ENCODE assay signal across 17 cellular contexts in genomic region chr1:204261746-204262505, GRCh38. TPM values are rescaled to one million over a fixed set of nuclear protein-coding genes. Genes with fewer than 3 reads are reported as not detected.
DNase-seq lines count a peak whose midpoint lies in the region; ATAC-seq and TF ChIP-seq lines count a peak whose summit lies in the region.
"Had no signal": no experiment of that assay in that cellular context is flagged by ENCODE, and none has a peak within 500 bp of the region (broad histone marks: within the 10 kb centered on the region; RNA-seq: fewer than 3 reads in every experiment).

No MANE protein-coding gene starts in this region.

- H3K27me3 ChIP-seq in dorsolateral prefrontal cortex, result no peaks in the 10 kb centered on the region
- H3K27me3 ChIP-seq in spleen (replicated peaks in 1 of 7), result no peaks in the 10 kb centered on the region
- H3K27me3 ChIP-seq: ascending aorta, heart left ventricle, tibial artery had no signal

- H3K9me3 Mint-ChIP-seq in nephron progenitor cell, result no peaks in the 10 kb centered on the region
- no peaks in the 10 kb centered on the region for H3K9me3 Mint-ChIP-seq in activated naive CD4-positive, alpha-beta T cell treated with anti-CD3 and anti-CD28 coated beads, Interleukin-2, amount 10 ng/mL, durations not matched to agents 7 days and 5 days
- H3K9me3 Mint-ChIP-seq: activated CD4-positive, alpha-beta memory T cell treated with anti-CD3 and anti-CD28 coated beads for 36 hours; activated T-helper 1 cell treated with anti-CD3 and anti-CD28 coated beads, Interleukin-12 subunit alpha, Interleukin-12 subunit beta, Interleukin-2, Interleukin-4 antibody, amounts not matched to agents 30 ng/mL and 10 ng/mL and 1 ng/mL, durations not matched to agents 14 hours and 24 hours and 36 hours had no signal

- peaks cover 51% of the 10 kb centered on the region for H3K4me1 Mint-ChIP-seq in nephron progenitor cell
- no peaks in the 10 kb centered on the region for H3K4me1 Mint-ChIP-seq in activated naive CD4-positive, alpha-beta T cell treated with anti-CD3 and anti-CD28 coated beads, Interleukin-2, amount 10 ng/mL, durations not matched to agents 7 days and 5 days

- H3K4me3 ChIP-seq in dorsolateral prefrontal cortex (no peak overlapping the region), spleen (no peak overlapping the region)
- H3K4me3 ChIP-seq: ascending aorta, heart left ventricle, tibial artery had no signal

- CTCF ChIA-PET in activated naive CD4-positive, alpha-beta T cell treated with anti-CD3 and anti-CD28 coated beads, Interleukin-2, amount 10 ng/mL, durations not matched to agents 7 days and 5 days (lab: Charles Lee), result interaction anchor here (9.5 kb wide), 1 partner anchor 101 kb away, joined by 79 read pairs; no protein-coding TSS in a partner anchor

- DNase-seq in AG08396 (ENCODE audit: low spot score) (peak; percentile 69), M059J (ENCODE audit: low read depth) (peak; percentile 81), dorsolateral prefrontal cortex (no peak), nephron progenitor cell (no peak), spleen (no peak), DMS53 treated with DMSO at 0.1 percent for 48 hours (lab: John Stamatoyannopoulos, UW; ENCODE audit: unreplicated experiment) (no peak)
- no peak for DNase-seq in activated naive CD4-positive, alpha-beta T cell treated with anti-CD3 and anti-CD28 coated beads, Interleukin-2, amount 10 ng/mL, durations not matched to agents 7 days and 5 days
- DNase-seq: activated CD4-positive, alpha-beta memory T cell treated with anti-CD3 and anti-CD28 coated beads for 36 hours; heart left ventricle; KBM-7; left ventricle myocardium superior; NCI-H187 treated with DMSO at 0.1 percent for 48 hours; Right ventricle myocardium superior; tibial artery had no signal

- H3K27ac Mint-ChIP-seq in nephron progenitor cell, result peak overlapping the region; percentile 26
- no peak overlapping the region for H3K27ac Mint-ChIP-seq in activated naive CD4-positive, alpha-beta T cell treated with anti-CD3 and anti-CD28 coated beads, Interleukin-2, amount 10 ng/mL, durations not matched to agents 7 days and 5 days
- H3K27ac Mint-ChIP-seq: activated CD4-positive, alpha-beta memory T cell treated with anti-CD3 and anti-CD28 coated beads for 36 hours; activated T-helper 1 cell treated with anti-CD3 and anti-CD28 coated beads, Interleukin-12 subunit alpha, Interleukin-12 subunit beta, Interleukin-2, Interleukin-4 antibody, amounts not matched to agents 30 ng/mL and 10 ng/mL and 1 ng/mL, durations not matched to agents 14 hours and 24 hours and 36 hours had no signal

- 77 to 90% (median 80%) methylated on average over 13 of the region's 13 CpGs for WGBS in spleen, 5 donors

- H3K36me3 ChIP-seq in spleen, result no peaks in the 10 kb centered on the region
- H3K36me3 ChIP-seq: ascending aorta had no signal

- H3K27me3 Mint-ChIP-seq in nephron progenitor cell (ENCODE audit: low read depth, poor library complexity), result peaks cover 20% of the 10 kb centered on the region
- peaks cover 13% of the 10 kb centered on the region for H3K27me3 Mint-ChIP-seq in activated naive CD4-positive, alpha-beta T cell treated with anti-CD3 and anti-CD28 coated beads, Interleukin-2, amount 10 ng/mL, durations not matched to agents 7 days and 5 days
- H3K27me3 Mint-ChIP-seq: activated CD4-positive, alpha-beta memory T cell treated with anti-CD3 and anti-CD28 coated beads for 36 hours had no signal

- H3K27ac ChIP-seq in dorsolateral prefrontal cortex, result peak overlapping the region in 49 of 59 donors; percentile 1 to 87 (median 66)
- no peak overlapping the region for H3K27ac ChIP-seq in spleen
- H3K27ac ChIP-seq: ascending aorta, heart left ventricle, tibial artery had no signal

- ATAC-seq in GM18520 (IDR thresholded peaks at IDR 0.05; ENCODE audit: unreplicated experiment), result no peak
- ATAC-seq: heart left ventricle, left ventricle myocardium superior had no signal

- H3K36me3 Mint-ChIP-seq in nephron progenitor cell (ENCODE audit: low read depth), result peaks cover 12% of the 10 kb centered on the region
- no peaks in the 10 kb centered on the region for H3K36me3 Mint-ChIP-seq in activated naive CD4-positive, alpha-beta T cell treated with anti-CD3 and anti-CD28 coated beads, Interleukin-2, amount 10 ng/mL, durations not matched to agents 7 days and 5 days
- H3K36me3 Mint-ChIP-seq: activated CD4-positive, alpha-beta memory T cell treated with anti-CD3 and anti-CD28 coated beads for 36 hours had no signal

- H3K4me3 Mint-ChIP-seq in nephron progenitor cell, result no peak overlapping the region
- H3K4me3 Mint-ChIP-seq in activated naive CD4-positive, alpha-beta T cell treated with anti-CD3 and anti-CD28 coated beads, Interleukin-2, amount 10 ng/mL, durations not matched to agents 7 days and 5 days, result no peak overlapping the region
- H3K4me3 Mint-ChIP-seq: activated CD4-positive, alpha-beta memory T cell treated with anti-CD3 and anti-CD28 coated beads for 36 hours; activated T-helper 1 cell treated with anti-CD3 and anti-CD28 coated beads, Interleukin-12 subunit alpha, Interleukin-12 subunit beta, Interleukin-2, Interleukin-4 antibody, amounts not matched to agents 30 ng/mL and 10 ng/mL and 1 ng/mL, durations not matched to agents 14 hours and 24 hours and 36 hours had no signal

- peaks cover 0 to 18% (median 12%) of the 10 kb centered on the region in 6 donors for H3K4me1 ChIP-seq in spleen
- H3K4me1 ChIP-seq: ascending aorta had no signal

- intact Hi-C loops in dorsolateral prefrontal cortex (cut with DNase I) (no loop called here), spleen (cut with DNase I; ENCODE audit: low total_unique reads) (no loop called here)

- no peak for TF ChIP-seq CTCF in dorsolateral prefrontal cortex (IDR thresholded peaks at IDR 0.05 in 54 of 56, conservative IDR thresholded peaks at IDR 0.05 in 2 of 56; ENCODE audit: low read depth in 1 of 56, partially characterized antibody in 56 of 56)
- TF ChIP-seq CTCF in nephron progenitor cell (IDR thresholded peaks at IDR 0.05), result no peak
- no peak for TF ChIP-seq CTCF in spleen (IDR thresholded peaks at IDR 0.05 in 8 of 11, conservative IDR thresholded peaks at IDR 0.05 in 3 of 11)

- no peaks in the 10 kb centered on the region for H3K9me3 ChIP-seq in spleen
- H3K9me3 ChIP-seq: ascending aorta, heart left ventricle, tibial artery had no signal

- no peak for TF ChIP-seq POLR2A in spleen (IDR thresholded peaks at IDR 0.05)

RNA-seq across cellular contexts. Expression of gene GOLT1A, which starts 48.1 kb away (rescaled TPM):
- total RNA-seq in M059J (2014; rRNA removed; shearing (Covaris generic)), result 0.84 and 2.2 TPM in 2 replicates
- 1 to 10 TPM in 99 of 120 experiments, under 1 TPM in 14, not detected in 7; 0.56 to 7.7 (median 1.9) TPM for total RNA-seq in dorsolateral prefrontal cortex
- total RNA-seq in spleen, result not detected
- under 1 TPM in 2 of 3 donors, not detected in 1; 0.13 to 0.24 TPM for polyA plus RNA-seq in spleen
- total RNA-seq: activated T-helper 1 cell treated with anti-CD3 and anti-CD28 coated beads, Interleukin-12 subunit alpha, Interleukin-12 subunit beta, Interleukin-2, Interleukin-4 antibody, amounts not matched to agents 30 ng/mL and 10 ng/mL and 1 ng/mL, durations not matched to agents 14 hours and 24 hours and 36 hours; ascending aorta; left ventricle myocardium superior; Right ventricle myocardium superior had no signal

Comparison
In these comparisons a context has a peak if more than half of its experiments do, and no peak if none do; other contexts are left out.
1. DNase-seq: peak in AG08396 (single experiment) and M059J (single experiment); none in dorsolateral prefrontal cortex (0 of 10), nephron progenitor cell (single experiment), spleen (single experiment), DMS53 treated with DMSO at 0.1 percent for 48 hours (single experiment) and activated naive CD4-positive, alpha-beta T cell treated with anti-CD3 and anti-CD28 coated beads, Interleukin-2, amount 10 ng/mL, durations not matched to agents 7 days and 5 days (single experiment).
2. H3K27ac ChIP-seq: peak in dorsolateral prefrontal cortex (49 of 59); none in spleen (0 of 8).